11 cellular contexts compared by ENCODE assay signal in genomic region chr5:132463808-132464154, GRCh38. TPM values are rescaled to one million over a fixed set of nuclear protein-coding genes. Genes with fewer than 3 reads are reported as not detected.
A peak's percentile ranks its signal among the peaks of the same experiment; 100 is the strongest.
DNase-seq lines count a peak whose midpoint lies in the region; ATAC-seq and TF ChIP-seq lines count a peak whose summit lies in the region.
"Had no signal": no experiment of that assay in that cellular context is flagged by ENCODE, and none has a peak within 500 bp of the region (broad histone marks: within the 10 kb centered on the region; RNA-seq: fewer than 3 reads in every experiment).

No MANE protein-coding gene starts in this region.

- no peak overlapping the region for H3K18ac ChIP-seq in mesendoderm (ENCODE audit: low read length)

- H3K4me3 ChIP-seq in adrenal gland (no peak overlapping the region), mesendoderm (ENCODE audit: low read length) (no peak overlapping the region), transverse colon (peak overlapping the region in 1 of 4 donors; percentile 23)
- H3K4me3 ChIP-seq: neural progenitor cell had no signal

- peak overlapping the region; percentile 47 for H3K56ac ChIP-seq in mesendoderm (ENCODE audit: low read length)

- peak overlapping the region; percentile 47 for H3K4me3 Mint-ChIP-seq in activated T-cell treated with anti-CD3 and anti-CD28 coated beads, Interleukin-2, amount 50 U/mL, for 4 hours
- H3K4me3 Mint-ChIP-seq: HFFc6 had no signal

- no peak overlapping the region for H4K8ac ChIP-seq in mesendoderm (ENCODE audit: low read depth, low read length)

- H3K27me3 Mint-ChIP-seq in activated T-cell treated with anti-CD3 and anti-CD28 coated beads, Interleukin-2, amount 50 U/mL, for 4 hours (ENCODE audit: low read depth), result no peaks in the 10 kb centered on the region

- H3K79me1 ChIP-seq in mesendoderm (ENCODE audit: low read length), result no peaks in the 10 kb centered on the region

- H3K27ac ChIP-seq in adrenal gland, result peak overlapping the region in 3 of 5 donors; percentile 34 to 79 (median 64)
- no peak overlapping the region for H3K27ac ChIP-seq in mesendoderm (ENCODE audit: low read depth, low read length)
- H3K27ac ChIP-seq in transverse colon, result peak overlapping the region; percentile 77 to 87 (median 84)
- H3K27ac ChIP-seq: C4-2B, neural progenitor cell had no signal

- DNase-seq in activated T-cell treated with anti-CD3 and anti-CD28 coated beads, Interleukin-2, amount 50 U/mL, for 4 hours, result no peak
- DNase-seq in activated T-cell treated with anti-CD3 and anti-CD28 coated beads for 4 hours (no peak), adrenal gland (no peak), mesendoderm (no peak), transverse colon (peak; percentile 30), NCI-H510A (lab: John Stamatoyannopoulos, UW) (no peak)
- DNase-seq: HFFc6 had no signal

- no peak overlapping the region for H4K5ac ChIP-seq in mesendoderm (ENCODE audit: low read length)

- no peak overlapping the region for H3K4me2 ChIP-seq in mesendoderm (ENCODE audit: low read length)

- in situ Hi-C loops in transverse colon (cut with MboI; ENCODE audit: low pct_ligation_motif_present in 1 of 4, low pct_unique_long_range_greater_than_20kb in 1 of 4, low sequenced_read_pairs in 3 of 4), result no loop called here

- no peaks in the 10 kb centered on the region for H3K9me3 ChIP-seq in adrenal gland (replicated peaks in 1 of 3)
- H3K9me3 ChIP-seq in transverse colon, result no peaks in the 10 kb centered on the region

- H2AK5ac ChIP-seq in mesendoderm (ENCODE audit: low read length), result no peak overlapping the region

- no peak overlapping the region for H3K4ac ChIP-seq in mesendoderm (ENCODE audit: low read depth, low read length)

- no peaks in the 10 kb centered on the region for H3K79me2 ChIP-seq in mesendoderm (ENCODE audit: control insufficient read depth, insufficient read depth, low read length)

- intact Hi-C loops in adrenal gland (cut with DNase I), result no loop called here
- intact Hi-C loops in transverse colon (cut with DNase I; ENCODE audit: low total_unique reads), result no loop called here

- H3K9me3 Mint-ChIP-seq in activated T-cell treated with anti-CD3 and anti-CD28 coated beads, Interleukin-2, amount 50 U/mL, for 4 hours, result no peaks in the 10 kb centered on the region
- H3K9me3 Mint-ChIP-seq: HFFc6 had no signal

- no peak for TF ChIP-seq EP300 in transverse colon (IDR thresholded peaks at IDR 0.05; ENCODE audit: low read depth)

- TF ChIP-seq POLR2A in adrenal gland (IDR thresholded peaks at IDR 0.05) (no peak), transverse colon (IDR thresholded peaks at IDR 0.05) (no peak)

- 68 to 80% (median 73%) methylated on average over 3 to 5 of the region's 5 CpGs for WGBS in adrenal gland, 4 donors
- WGBS in mesendoderm (ENCODE audit: extremely low coverage, insufficient coverage, low lambda C conversion rate), result no CpG with 5 or more reads among the region's 5 CpGs
- WGBS in transverse colon (ENCODE audit: low coverage in 1 of 2), 2 donors, result 43 to 58% methylated on average over 2 to 4 of the region's 5 CpGs

- no peak overlapping the region for H3K23ac ChIP-seq in mesendoderm (ENCODE audit: low read length)

- no peak for ATAC-seq in activated T-cell treated with anti-CD3 and anti-CD28 coated beads, Interleukin-2, amount 50 U/mL, for 4 hours
- ATAC-seq in HG02973 (IDR thresholded peaks at IDR 0.05; ENCODE audit: unreplicated experiment) (no peak), HG03439 (IDR thresholded peaks at IDR 0.05; ENCODE audit: unreplicated experiment) (no peak)

- H3K9ac ChIP-seq in mesendoderm (ENCODE audit: low read length), result no peak overlapping the region
- H3K9ac ChIP-seq: neural progenitor cell had no signal

- TF ChIP-seq CTCF in adrenal gland (IDR thresholded peaks at IDR 0.05) (no peak), transverse colon (IDR thresholded peaks at IDR 0.05) (no peak)

- H3K36me3 Mint-ChIP-seq in activated T-cell treated with anti-CD3 and anti-CD28 coated beads, Interleukin-2, amount 50 U/mL, for 4 hours (ENCODE audit: insufficient read depth), result peaks cover 14% of the 10 kb centered on the region
- H3K36me3 Mint-ChIP-seq: neural progenitor cell had no signal

- H3K27me3 ChIP-seq in adrenal gland (no peaks in the 10 kb centered on the region), mesendoderm (ENCODE audit: insufficient read depth, low read length, poor library complexity) (no peaks in the 10 kb centered on the region), transverse colon (no peaks in the 10 kb centered on the region)
- H3K27me3 ChIP-seq: neural progenitor cell had no signal

- H2BK120ac ChIP-seq in mesendoderm (ENCODE audit: low read depth, low read length), result no peak overlapping the region

- H3K4me1 Mint-ChIP-seq in activated T-cell treated with anti-CD3 and anti-CD28 coated beads, Interleukin-2, amount 50 U/mL, for 4 hours (ENCODE audit: low read depth), result peaks cover 91% of the 10 kb centered on the region

- H3K36me3 ChIP-seq in adrenal gland (replicated peaks in 1 of 2), result no peaks in the 10 kb centered on the region
- no peaks in the 10 kb centered on the region for H3K36me3 ChIP-seq in mesendoderm (ENCODE audit: control insufficient read depth, insufficient read depth, low read length)
- H3K36me3 ChIP-seq in transverse colon, result no peaks in the 10 kb centered on the region
- H3K36me3 ChIP-seq: neural progenitor cell had no signal

- H2BK15ac ChIP-seq in mesendoderm (replicated peaks; ENCODE audit: low read depth), result no peak overlapping the region

- H3K4me1 ChIP-seq in adrenal gland (replicated peaks in 1 of 2) (peaks cover 20 to 67% of the 10 kb centered on the region in 2 donors), mesendoderm (ENCODE audit: control insufficient read depth, low read depth, low read length) (peaks cover 7% of the 10 kb centered on the region), transverse colon (peaks cover 55 to 90% (median 70%) of the 10 kb centered on the region in 4 donors)

- H2BK5ac ChIP-seq in mesendoderm (ENCODE audit: low read length), result no peak overlapping the region

RNA-seq across cellular contexts. Expression of gene IRF1, which starts 26.8 kb away (rescaled TPM):
- 100 to 1,000 TPM; 342 to 390 (median 377) TPM for total RNA-seq in activated T-cell treated with anti-CD3 and anti-CD28 coated beads, Interleukin-2, amount 50 U/mL, for 4 hours
- total RNA-seq in adrenal gland, result 100 to 1,000 TPM in 1 of 8 donors, 10 to 100 TPM in 7; 12.0 to 116 (median 25.5) TPM
- polyA plus RNA-seq in adrenal gland, result 10 to 100 TPM in 2 of 3 donors, 1 to 10 TPM in 1; 9.0 to 20.0 (median 10.7) TPM
- 4.5 TPM for polyA plus RNA-seq in mesendoderm (2013, experiment 1 of 2)
- 4.1 TPM for polyA plus RNA-seq in mesendoderm (2013, experiment 2 of 2)
- 10 to 100 TPM; 40.8 to 86.9 (median 65.5) TPM for total RNA-seq in transverse colon
